Comparison of ENCODE assay signal across 12 cellular contexts in the genomic region with DNA sequence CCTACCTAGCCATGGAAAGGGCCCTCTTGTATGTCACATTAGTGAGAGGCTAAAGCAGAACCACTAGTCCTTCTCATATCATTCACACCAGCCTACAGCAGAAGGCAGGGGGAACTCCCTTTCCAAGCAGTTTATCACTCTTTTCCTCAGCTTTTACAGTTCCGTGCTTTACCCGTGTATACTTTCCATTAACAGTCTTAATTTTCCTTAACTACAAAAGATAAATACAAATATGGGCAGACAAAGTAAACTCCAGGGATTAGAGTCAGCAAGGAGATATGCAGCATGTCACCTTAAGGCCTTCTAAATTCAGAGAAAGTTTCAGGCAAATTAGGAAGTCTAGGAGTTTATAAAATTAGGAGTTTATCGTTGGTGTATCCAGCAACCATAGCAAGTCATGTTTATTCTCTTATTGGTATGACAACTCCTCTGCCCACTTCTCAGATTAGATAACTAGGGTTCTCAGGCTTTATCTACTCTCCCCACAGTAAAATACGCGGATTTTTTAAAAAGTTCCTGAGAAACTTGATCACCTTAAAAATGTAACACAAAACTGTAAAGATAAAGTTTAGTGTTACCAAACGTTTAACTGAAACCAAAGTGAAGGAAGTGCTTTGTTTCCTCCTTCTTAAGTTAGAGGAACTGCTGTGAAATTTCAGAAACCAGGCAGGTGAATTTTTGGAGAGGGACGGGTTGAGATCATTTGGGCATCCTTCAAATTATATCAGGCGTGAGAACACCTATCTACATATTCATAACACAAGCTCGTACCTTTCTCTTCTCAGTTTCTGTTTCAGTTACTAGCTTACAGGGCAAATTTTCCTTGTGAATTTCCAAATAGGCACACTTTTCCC. TPM values are rescaled to one million over a fixed set of nuclear protein-coding genes. Genes with fewer than 3 reads are reported as not detected.
DNase-seq lines count a peak whose midpoint lies in the region; ATAC-seq, FAIRE-seq and TF ChIP-seq lines count a peak whose summit lies in the region.
"Had no signal": no experiment of that assay in that cellular context is flagged by ENCODE, and none has a peak within 500 bp of the region (broad histone marks: within the 10 kb centered on the region; RNA-seq: fewer than 3 reads in every experiment).

No MANE protein-coding gene starts in this region.

- RAD21 ChIA-PET in GM12878 (lab: Charles Lee; ENCODE audit: unreplicated experiment): interaction anchor here (0.7 to 1.2 kb wide), 3 partner anchors 18 to 54 kb away, joined by 3 to 4 read pairs (median 3); partner anchors contain the start of gene SLC19A2

- H3K4me1 ChIP-seq in GM12878 (ENCODE audit: control insufficient read depth, insufficient read depth, low read length) (peaks cover 10% of the 10 kb centered on the region; the same call in 1 of the 2 replicates), pancreas (peaks cover 0 to 26% (median 22%) of the 10 kb centered on the region in 3 donors)

- H3K27me3 Mint-ChIP-seq in immature natural killer cell (ENCODE audit: low read depth in 3 of 3): peaks cover 0 to 5% (median 3%) of the 10 kb centered on the region in 3 donors

- DNase-seq in GM12878 (ENCODE audit: low read depth, low spot score) (no peak), pancreas (no peak), HuH-7.5 (ENCODE audit: low spot score) (no peak), immature natural killer cell (no peak), NCI-H1436 (lab: John Stamatoyannopoulos, UW) (no peak)
- DNase-seq: activated CD4-positive, alpha-beta T cell treated with anti-CD3 and anti-CD28 coated beads for 48 hours; anterior cingulate cortex had no signal

- TF ChIP-seq RAD21 in GM12878 (IDR thresholded peaks at IDR 0.05; ENCODE audit: insufficient read depth, low read depth, low read length): no peak

- H3K27ac ChIP-seq in GM12878 (ENCODE audit: control insufficient read depth, insufficient read depth): no peak overlapping the region
- H3K27ac ChIP-seq in pancreas: peak overlapping the region; percentile 44 to 82 (median 55)

- SMC1A ChIA-PET in GM12878 (lab: Charles Lee; ENCODE audit: uncharacterized antibody, unreplicated experiment): interaction anchor here (1.0 to 1.1 kb wide), 2 partner anchors 17 to 18 kb away, joined by 3 read pairs; no protein-coding TSS in a partner anchor

- FAIRE-seq in GM12878 (lab: Jason Lieb, UNC) (no peak), pancreas (lab: Jason Lieb, UNC) (no peak)

- H3K36me3 Mint-ChIP-seq in immature natural killer cell: no peaks in the 10 kb centered on the region

- H3K36me3 ChIP-seq in GM12878 (ENCODE audit: control insufficient read depth in 2 of 2, insufficient read depth in 2 of 2, low read length in 1 of 2): no peaks in the 10 kb centered on the region
- H3K36me3 ChIP-seq in pancreas: no peaks in the 10 kb centered on the region

- POLR2A ChIA-PET in GM12878 (lab: Charles Lee): no interaction called here

- TF ChIP-seq EP300 in GM12878 (IDR thresholded peaks at IDR 0.05; ENCODE audit: borderline replicate concordance in 1 of 2, control insufficient read depth in 1 of 2, low read depth in 2 of 2, low read length in 2 of 2): no peak

- TF ChIP-seq POLR2A in GM12878 (IDR thresholded peaks at IDR 0.05; ENCODE audit: low read depth, low read length): no peak

- H3K4me2 ChIP-seq in GM12878 (ENCODE audit: control insufficient read depth, insufficient read depth): no peak overlapping the region; the same call in 1 of the 2 replicates

- H2AFZ ChIP-seq in GM12878 (ENCODE audit: control insufficient read depth, low read depth, low read length): peak overlapping the region; percentile 29; the same call in 1 of the 2 replicates

- H3K4me3 ChIP-seq in GM12878 (no peak overlapping the region), pancreas (peak overlapping the region in 1 of 4 donors; percentile 10)
- H3K4me3 ChIP-seq: lung had no signal

- no TSS peak for BruUV-seq in GM12878 (replicated peaks; lab: Mats Ljungman, UMichigan)

- in situ Hi-C loops in GM12878 (cut with MboI): no loop called here

- H3K4me1 Mint-ChIP-seq in immature natural killer cell: peaks cover 1 to 5% of the 10 kb centered on the region in 2 donors

- H3K9me3 Mint-ChIP-seq in immature natural killer cell: no peaks in the 10 kb centered on the region

- no peaks in the 10 kb centered on the region for H3K79me2 ChIP-seq in GM12878 (ENCODE audit: control insufficient read depth, insufficient read depth, low read length)

- 34% methylated on average over 9 of the region's 9 CpGs for WGBS in GM12878 (ENCODE audit: insufficient coverage, insufficient replicate concordance, low lambda C conversion rate, missing lambda C conversion rate)
- WGBS in pancreas, 2 donors: 19 to 23% methylated on average over 9 of the region's 9 CpGs

- H3K9ac ChIP-seq in GM12878 (ENCODE audit: control insufficient read depth, insufficient read depth, low read length): no peak overlapping the region

- TF ChIP-seq CTCF in GM12878 (IDR thresholded peaks at IDR 0.05 in 2 of 3, conservative IDR thresholded peaks at IDR 0.05 in 1 of 3; ENCODE audit: control insufficient read depth in 2 of 3, extremely low read depth in 1 of 3, insufficient read depth in 1 of 3, low read depth in 3 of 3, low read length in 3 of 3) (no peak), pancreas (IDR thresholded peaks at IDR 0.05) (no peak)

- H3K9me3 ChIP-seq in GM12878 (replicated peaks; ENCODE audit: control insufficient read depth, insufficient read depth, low read length): no peaks in the 10 kb centered on the region
- H3K9me3 ChIP-seq in pancreas: no peaks in the 10 kb centered on the region

- intact Hi-C loops in GM12878 (cut with micrococcal nuclease; ENCODE audit: unreplicated experiment): loop anchor here (5.0 kb wide), 1 partner anchor 41 kb away; the partner anchor contains the start of gene SLC19A2
- intact Hi-C loops in pancreas (cut with DNase I): no loop called here

- peak; percentile 64 for ATAC-seq in GM18868 (IDR thresholded peaks at IDR 0.05; ENCODE audit: unreplicated experiment)
- ATAC-seq in HG03354 (IDR thresholded peaks at IDR 0.05; ENCODE audit: poor library complexity, severe bottlenecking, unreplicated experiment): peak; percentile 51
- ATAC-seq in GM12878: peak; percentile 62
- ATAC-seq in pancreas: peak; percentile 34 to 51 (median 49)
- ATAC-seq in GM21576 (IDR thresholded peaks at IDR 0.05; ENCODE audit: unreplicated experiment): no peak
- ATAC-seq: Panc1 had no signal

- H3K27me3 ChIP-seq in GM12878 (replicated peaks in 1 of 2; ENCODE audit: control insufficient read depth in 2 of 2, insufficient read depth in 2 of 2, low read length in 1 of 2) (no peaks in the 10 kb centered on the region), pancreas (no peaks in the 10 kb centered on the region)

- no peak overlapping the region for H3K27ac Mint-ChIP-seq in immature natural killer cell

- no peaks in the 10 kb centered on the region for H4K20me1 ChIP-seq in GM12878 (ENCODE audit: control insufficient read depth, insufficient read depth)

- CTCF ChIA-PET in GM12878 (lab: Yijun Ruan, JAX): interaction anchor here (1.0 to 1.9 kb wide), 3 partner anchors 18 to 925 kb away, joined by 3 to 6 read pairs (median 3); partner anchors contain the start of gene SLC19A2

- no peak overlapping the region for H3K4me3 Mint-ChIP-seq in immature natural killer cell

TF ChIP-seq in GM12878, 131 proteins besides CTCF, POLR2A, EP300 and RAD21 (continues in another document):
- no peak for TF ChIP-seq BMI1 (IDR thresholded peaks at IDR 0.05; ENCODE audit: borderline replicate concordance)

RNA-seq across cellular contexts. Expression of gene SLC19A2, which starts 42.7 kb away (rescaled TPM):
- total RNA-seq in GM12878 (2013; cell fraction: nucleolus; rRNA removed): 16.0 and 16.6 TPM in 2 replicates
- total RNA-seq in GM12878 (2014; rRNA removed) (3.7 and 3.8 TPM in 2 replicates), GM12878 (2014; rRNA removed; fragmentation: Illumina TruSeq; extraction: Trizol) (2.9 and 3.5 TPM in 2 replicates), GM12878 (2021) (2.2 and 2.3 TPM in 2 replicates), pancreas (1 to 10 TPM; 3.7 to 9.2 (median 6.7) TPM)
- polyA plus RNA-seq in GM12878 (2011; ENCODE audit: low read depth): 0.88 TPM
- polyA plus RNA-seq in GM12878 (2011; rRNA removed) (7.8 and 9.3 TPM in 2 replicates), GM12878 (2014; fragmentation: Illumina TruSeq; extraction: Trizol) (3.1 and 3.7 TPM in 2 replicates), GM12878 (2014; fragmentation: Nextera tagmentation; extraction: Ambion mirVana) (1 to 10 TPM; 1.2 to 1.3 TPM), GM12878 (2014; rRNA removed) (2.2 and 2.7 TPM in 2 replicates), GM12878 (2016; fragmentation: Nextera tagmentation; extraction: Ambion mirVana) (1 to 10 TPM; 1.8 to 1.9 TPM), pancreas (10 to 100 TPM; 10.0 to 10.1 TPM), immature natural killer cell (1 to 10 TPM in 1 of 3 donors, under 1 TPM in 2; 0.38 to 2.4 (median 0.51) TPM)
- 4.1 and 4.6 TPM in 2 replicates for polyA plus RNA-seq in GM12878 (2011; cell fraction: cytosol; rRNA removed)
- 5.6 and 5.7 TPM in 2 replicates for polyA plus RNA-seq in GM12878 (2011; cell fraction: nucleus; rRNA removed)
- 1.6 and 2.3 TPM in 2 replicates for polyA plus RNA-seq in GM12878 (2012)
- 9.3 and 9.9 TPM in 2 replicates for polyA minus RNA-seq in GM12878 (2011; rRNA and poly(A)+ RNA removed)
- 2.9 and 3.3 TPM in 2 replicates for polyA minus RNA-seq in GM12878 (2011; cell fraction: cytosol; rRNA and poly(A)+ RNA removed)
- 4.6 and 7.3 TPM in 2 replicates for polyA minus RNA-seq in GM12878 (2011; cell fraction: nucleus; rRNA and poly(A)+ RNA removed)

RNA-seq across cellular contexts. Expression of gene F5, which starts 57.8 kb away (rescaled TPM):
- not detected in 2 replicates for total RNA-seq in GM12878 (2013; cell fraction: nucleolus; rRNA removed)
- under 0.01 and 0.22 TPM in 2 replicates for total RNA-seq in GM12878 (2014; rRNA removed)
- 0.09 and 0.18 TPM in 2 replicates for total RNA-seq in GM12878 (2014; rRNA removed; fragmentation: Illumina TruSeq; extraction: Trizol)
- total RNA-seq in GM12878 (2021): 0.29 and 0.72 TPM in 2 replicates
- not detected for polyA plus RNA-seq in GM12878 (2011; ENCODE audit: low read depth)
- 3.8 and 4.9 TPM in 2 replicates for polyA plus RNA-seq in GM12878 (2011; rRNA removed)
- polyA plus RNA-seq in GM12878 (2011; cell fraction: cytosol; rRNA removed): 2.1 and 3.1 TPM in 2 replicates
- polyA plus RNA-seq in GM12878 (2011; cell fraction: nucleus; rRNA removed): 5.9 and 8.1 TPM in 2 replicates
- 0.12 and 0.15 TPM in 2 replicates for polyA plus RNA-seq in GM12878 (2012)
- 0.40 and 0.54 TPM in 2 replicates for polyA plus RNA-seq in GM12878 (2014; fragmentation: Illumina TruSeq; extraction: Trizol)
- polyA plus RNA-seq in GM12878 (2014; fragmentation: Nextera tagmentation; extraction: Ambion mirVana): under 1 TPM; 0.29 to 0.46 TPM
- 0.09 and 0.47 TPM in 2 replicates for polyA plus RNA-seq in GM12878 (2014; rRNA removed)
- polyA plus RNA-seq in GM12878 (2016; fragmentation: Nextera tagmentation; extraction: Ambion mirVana): under 1 TPM; 0.13 to 0.35 TPM
- polyA minus RNA-seq in GM12878 (2011; rRNA and poly(A)+ RNA removed): 3.3 and 4.9 TPM in 2 replicates
- 1.9 and 3.3 TPM in 2 replicates for polyA minus RNA-seq in GM12878 (2011; cell fraction: cytosol; rRNA and poly(A)+ RNA removed)
- 4.5 and 4.7 TPM in 2 replicates for polyA minus RNA-seq in GM12878 (2011; cell fraction: nucleus; rRNA and poly(A)+ RNA removed)
- 1 to 10 TPM in 5 of 6 donors, under 1 TPM in 1; 0.94 to 9.0 (median 6.1) TPM for total RNA-seq in pancreas
- 1 to 10 TPM; 3.0 to 5.8 TPM for polyA plus RNA-seq in pancreas
- 1 to 10 TPM in 1 of 3 donors, under 1 TPM in 2; 0.08 to 1.3 (median 0.09) TPM for polyA plus RNA-seq in immature natural killer cell
